In the genomic region with DNA sequence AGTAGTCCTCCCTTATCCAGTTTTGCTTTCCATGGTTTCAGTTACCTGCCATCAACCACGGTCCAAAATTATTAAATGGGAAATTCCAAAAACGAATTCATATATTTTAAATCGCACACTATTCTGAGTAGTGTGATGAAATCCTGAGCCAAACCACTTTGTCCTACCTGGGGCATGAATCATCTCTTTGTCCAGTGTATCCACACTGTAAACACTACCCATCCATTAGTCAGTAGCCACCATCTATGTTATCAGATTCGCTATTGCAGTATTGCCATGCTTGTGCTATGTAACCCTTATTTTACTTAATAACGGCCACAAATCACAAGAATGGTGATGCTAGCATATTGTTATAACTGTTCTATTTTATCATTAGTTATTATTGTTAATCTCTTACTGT, we compare ENCODE assay signal across 21 cellular contexts.
"Had no signal": no experiment of that assay in that cellular context is flagged by ENCODE, and none has a peak within 500 bp of the region (broad histone marks: within the 10 kb centered on the region; RNA-seq: fewer than 3 reads in every experiment).

No MANE protein-coding gene starts in this region.

- H3K36me3 ChIP-seq: SJCRH30 had no signal

- H3K9me3 ChIP-seq: SJCRH30 had no signal

- H3K4me1 ChIP-seq: SJCRH30 had no signal

- DNase-seq: IMR-90, Karpas-422, KG1, MM.1S, NCI-H1092 treated with DMSO at 0.1 percent for 48 hours, NCI-H1436, NCI-H187, NCI-H2029, NCI-H2081 treated with DMSO at 0.1 percent for 48 hours, NCI-H2171, NCI-H226, NCI-H446, NCI-H510A, NCI-H524 treated with DMSO at 0.1 percent for 48 hours, NCI-H69, NCI-H774, SHP77, SJCRH30 had no signal

- H3K4me3 ChIP-seq: SJCRH30 had no signal

- H3K27ac ChIP-seq: RWPE1, SJCRH30 had no signal

- H3K27me3 ChIP-seq: SJCRH30 had no signal

- ATAC-seq: Panc1, SK-N-SH treated with all-trans-retinoic acid at 6 μM for 48 hours had no signal
